Comparison of ENCODE assay signal across 8 cellular contexts in genomic region chr17:50345443-50346312, GRCh38. TPM values are rescaled to one million over a fixed set of nuclear protein-coding genes. Genes with fewer than 3 reads are reported as not detected.
A peak's percentile ranks its signal among the peaks of the same experiment; 100 is the strongest.
DNase-seq lines count a peak whose midpoint lies in the region; ATAC-seq, FAIRE-seq and TF ChIP-seq lines count a peak whose summit lies in the region.

TSS of gene XYLT2 (plus strand) at chr17:50346126. CDS start at chr17:50346141, 15 bp downstream.

- H3K4me1 ChIP-seq in A549 = peaks cover 27% of the 10 kb centered on the region

- H3K4me2 ChIP-seq in A549 = peak within 1 kb of the TSS; percentile 98

- H3K36me3 Mint-ChIP-seq in activated B cell treated with CpG ODN at 0.5 μM for 24 hours (ENCODE audit: low read depth) = peaks cover 1% of the 10 kb centered on the region

- H3K27me3 Mint-ChIP-seq in activated B cell treated with CpG ODN at 0.5 μM for 24 hours = no peaks in the 10 kb centered on the region

- peak; percentile 85 to 93 for DNase-seq in A549 (ENCODE audit: low read depth in 1 of 2, low spot score in 1 of 2)
- DNase-seq in NCI-H2196 treated with DMSO at 0.1 percent for 48 hours (lab: John Stamatoyannopoulos, UW; ENCODE audit: unreplicated experiment) = peak; percentile 60
- DNase-seq in activated B cell treated with CpG ODN at 0.5 μM for 24 hours = peak; percentile 97
- peak; percentile 73 to 84 for DNase-seq in cardiac fibroblast (ENCODE audit: low read depth in 2 of 2)
- DNase-seq in iris pigment epithelial cell (ENCODE audit: low read depth) = peak; percentile 86
- peak; percentile 94 for DNase-seq in stimulated activated CD4-positive, alpha-beta T cell treated with anti-CD3 and anti-CD28 coated beads, Interleukin-12 subunit alpha, Interleukin-12 subunit beta, amount 100 ng/mL, for 4 hours

- POLR2A ChIA-PET in A549 (lab: Yijun Ruan, JAX) (interaction anchor here (0.5 to 2.0 kb wide), 6 partner anchors 13 to 51 kb away, joined by 3 to 6 read pairs (median 4); partner anchors contain the start of gene LRRC59), activated B cell treated with CpG ODN at 0.5 μM for 24 hours (lab: Charles Lee) (interaction anchor here (0.5 to 1.6 kb wide), 7 partner anchors 14 to 816 kb away, joined by 3 to 7 read pairs (median 4); partner anchors contain the start of genes EME1, LRRC59 and MRPL27)

- ATAC-seq in A549 = peak; percentile 76 to 78
- ATAC-seq in GM18858 (IDR thresholded peaks at IDR 0.05; ENCODE audit: unreplicated experiment) = peak; percentile 46
- peak; percentile 62 for ATAC-seq in HG03097 (IDR thresholded peaks at IDR 0.05; ENCODE audit: low FRiP score, unreplicated experiment)
- peak; percentile 94 for ATAC-seq in activated B cell treated with CpG ODN at 0.5 μM for 24 hours (ENCODE audit: low read depth)

- intact Hi-C loops in activated B cell treated with CpG ODN at 0.5 μM for 24 hours (cut with micrococcal nuclease) = loop anchor here (1.0 to 2.0 kb wide), 5 partner anchors 27 to 250 kb away; partner anchors contain the start of genes LRRC59, MYCBPAP and PDK2

- H3K27ac ChIP-seq in A549 = peak within 1 kb of the TSS; percentile 94 to 99

- peaks cover 24% of the 10 kb centered on the region for H3K4me1 Mint-ChIP-seq in activated B cell treated with CpG ODN at 0.5 μM for 24 hours

- WGBS in A549 (ENCODE audit: missing lambda C conversion rate) = 9% methylated on average over 20 of the region's 87 CpGs

- peak within 1 kb of the TSS; percentile 89 for H3K27ac Mint-ChIP-seq in activated B cell treated with CpG ODN at 0.5 μM for 24 hours

- TF ChIP-seq CTCF in A549 (IDR thresholded peaks at IDR 0.05) (no peak), activated B cell treated with CpG ODN at 0.5 μM for 24 hours (IDR thresholded peaks at IDR 0.05) (no peak), cardiac fibroblast (IDR thresholded peaks at IDR 0.05; ENCODE audit: low read depth, low read length) (no peak)

- peak within 1 kb of the TSS; percentile 90 for H3K4me3 Mint-ChIP-seq in activated B cell treated with CpG ODN at 0.5 μM for 24 hours

- no peaks in the 10 kb centered on the region for H3K9me3 ChIP-seq in A549

- no peaks in the 10 kb centered on the region for H3K9me3 Mint-ChIP-seq in activated B cell treated with CpG ODN at 0.5 μM for 24 hours

- CTCF ChIA-PET in A549 (lab: Yijun Ruan, JAX) (interaction anchor here (0.9 to 7.6 kb wide), 7 partner anchors 16 to 184 kb away, joined by 3 to 87 read pairs (median 3); no protein-coding TSS in a partner anchor), activated B cell treated with CpG ODN at 0.5 μM for 24 hours (lab: Charles Lee) (interaction anchor here (3.2 kb wide), 1 partner anchor 16 kb away, joined by 21 read pairs; no protein-coding TSS in a partner anchor)

- peak within 1 kb of the TSS; percentile 95 for H3K4me3 ChIP-seq in A549
- H3K4me3 ChIP-seq in cardiac fibroblast (replicated peaks in 1 of 2; ENCODE audit: low read depth in 2 of 2, low read length in 2 of 2) = peak within 1 kb of the TSS; percentile 71 to 90

- TF ChIP-seq EP300 in A549 (IDR thresholded peaks at IDR 0.05) = no peak

- peak; percentile 85 for TF ChIP-seq POLR2A in A549 (IDR thresholded peaks at IDR 0.05; ENCODE audit: low read length)

- FAIRE-seq in A549 (lab: Jason Lieb, UNC) = no peak

- TF ChIP-seq RAD21 in A549 (conservative IDR thresholded peaks at IDR 0.05 in 1 of 2, IDR thresholded peaks at IDR 0.05 in 1 of 2) = no peak

TF ChIP-seq in A549, 52 proteins besides CTCF, POLR2A, EP300 and RAD21 (continues in another document):
- TF ChIP-seq ZNF302 (CRISPR knock-in tag; IDR thresholded peaks at IDR 0.05) (no peak), HDAC2 (IDR thresholded peaks at IDR 0.05) (no peak), TFCP2L1 (CRISPR knock-in tag; IDR thresholded peaks at IDR 0.05) (no peak), RNF2 (IDR thresholded peaks at IDR 0.05; ENCODE audit: borderline replicate concordance, low read depth) (no peak; the same call in 1 of the 2 replicates), ZFP36 (IDR thresholded peaks at IDR 0.05; ENCODE audit: borderline replicate concordance, partially characterized antibody) (no peak), HMGXB4 (CRISPR knock-in tag; IDR thresholded peaks at IDR 0.05; ENCODE audit: borderline replicate concordance) (no peak), EHF (CRISPR knock-in tag; IDR thresholded peaks at IDR 0.05) (no peak), RARB (CRISPR knock-in tag; IDR thresholded peaks at IDR 0.05) (no peak), ESRRA (IDR thresholded peaks at IDR 0.05; ENCODE audit: borderline replicate concordance, low read length) (no peak), TP53 (CRISPR knock-in tag; IDR thresholded peaks at IDR 0.05) (no peak), KDM5A (IDR thresholded peaks at IDR 0.05) (no peak), HOXB13 (CRISPR knock-in tag; IDR thresholded peaks at IDR 0.05; ENCODE audit: low read depth) (no peak), JUNB (IDR thresholded peaks at IDR 0.05) (no peak), BHLHE40 (IDR thresholded peaks at IDR 0.05; ENCODE audit: low read depth, low read length) (no peak), BCL3 (IDR thresholded peaks at IDR 0.05) (peak; percentile 71; the same call in 2 of the 3 replicates), HES2 (IDR thresholded peaks at IDR 0.05) (no peak), CHD4 (IDR thresholded peaks at IDR 0.05; ENCODE audit: borderline replicate concordance) (no peak), NR3C1 (IDR thresholded peaks at IDR 0.05) (no peak)
- TF ChIP-seq, protein P1, sequence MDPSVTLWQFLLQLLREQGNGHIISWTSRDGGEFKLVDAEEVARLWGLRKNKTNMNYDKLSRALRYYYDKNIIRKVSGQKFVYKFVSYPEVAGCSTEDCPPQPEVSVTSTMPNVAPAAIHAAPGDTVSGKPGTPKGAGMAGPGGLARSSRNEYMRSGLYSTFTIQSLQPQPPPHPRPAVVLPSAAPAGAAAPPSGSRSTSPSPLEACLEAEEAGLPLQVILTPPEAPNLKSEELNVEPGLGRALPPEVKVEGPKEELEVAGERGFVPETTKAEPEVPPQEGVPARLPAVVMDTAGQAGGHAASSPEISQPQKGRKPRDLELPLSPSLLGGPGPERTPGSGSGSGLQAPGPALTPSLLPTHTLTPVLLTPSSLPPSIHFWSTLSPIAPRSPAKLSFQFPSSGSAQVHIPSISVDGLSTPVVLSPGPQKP (IDR thresholded peaks at IDR 0.05; ENCODE audit: low read depth, low read length) = no peak
- TF ChIP-seq, protein P2, sequence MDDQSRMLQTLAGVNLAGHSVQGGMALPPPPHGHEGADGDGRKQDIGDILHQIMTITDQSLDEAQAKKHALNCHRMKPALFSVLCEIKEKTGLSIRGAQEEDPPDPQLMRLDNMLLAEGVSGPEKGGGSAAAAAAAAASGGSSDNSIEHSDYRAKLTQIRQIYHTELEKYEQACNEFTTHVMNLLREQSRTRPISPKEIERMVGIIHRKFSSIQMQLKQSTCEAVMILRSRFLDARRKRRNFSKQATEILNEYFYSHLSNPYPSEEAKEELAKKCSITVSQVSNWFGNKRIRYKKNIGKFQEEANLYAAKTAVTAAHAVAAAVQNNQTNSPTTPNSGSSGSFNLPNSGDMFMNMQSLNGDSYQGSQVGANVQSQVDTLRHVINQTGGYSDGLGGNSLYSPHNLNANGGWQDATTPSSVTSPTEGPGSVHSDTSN (IDR thresholded peaks at IDR 0.05) = no peak
- TF ChIP-seq, protein P3, sequence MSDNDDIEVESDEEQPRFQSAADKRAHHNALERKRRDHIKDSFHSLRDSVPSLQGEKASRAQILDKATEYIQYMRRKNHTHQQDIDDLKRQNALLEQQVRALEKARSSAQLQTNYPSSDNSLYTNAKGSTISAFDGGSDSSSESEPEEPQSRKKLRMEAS (IDR thresholded peaks at IDR 0.05) = peak; percentile 65
- TF ChIP-seq, protein P4, sequence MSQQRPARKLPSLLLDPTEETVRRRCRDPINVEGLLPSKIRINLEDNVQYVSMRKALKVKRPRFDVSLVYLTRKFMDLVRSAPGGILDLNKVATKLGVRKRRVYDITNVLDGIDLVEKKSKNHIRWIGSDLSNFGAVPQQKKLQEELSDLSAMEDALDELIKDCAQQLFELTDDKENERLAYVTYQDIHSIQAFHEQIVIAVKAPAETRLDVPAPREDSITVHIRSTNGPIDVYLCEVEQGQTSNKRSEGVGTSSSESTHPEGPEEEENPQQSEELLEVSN (IDR thresholded peaks at IDR 0.05; ENCODE audit: borderline replicate concordance, low read depth) = peak; percentile 67; the same call in 1 of the 2 replicates

RNA-seq across cellular contexts. Expression of gene XYLT2, which starts in this region (rescaled TPM):
- polyA plus RNA-seq in A549 (2011; rRNA removed) (9.7 and 10.5 TPM in 2 replicates), A549 (2017; fragmentation: RNase III; extraction: RNeasy Plus Mini Kit Qiagen cat#74134 plus additional on column Dnase treatment) (13.7 to 15.9 TPM (median 15.8 TPM) in 3 replicates)
- 14.3 and 19.8 TPM in 2 replicates for polyA plus RNA-seq in A549 (2012; cell fraction: cytosol; rRNA removed)
- 51.1 and 61.3 TPM in 2 replicates for polyA plus RNA-seq in A549 (2012; cell fraction: nucleus; rRNA removed)
- polyA minus RNA-seq in A549 (2011; rRNA and poly(A)+ RNA removed) = 23.1 and 26.8 TPM in 2 replicates
- 20.3 and 21.4 TPM in 2 replicates for total RNA-seq in activated B cell treated with CpG ODN at 0.5 μM for 24 hours

Comparison
In these comparisons a context has a peak if more than half of its experiments do, and no peak if none do; other contexts are left out.
1. Peak in every context shown above with its lines: DNase-seq, ATAC-seq, H3K4me3 ChIP-seq and H3K27ac ChIP-seq.